In genomic region chr5:72397836-72398235, GRCh38 we compare ENCODE assay signal across 14 cellular contexts.
A peak's percentile ranks its signal among the peaks of the same experiment; 100 is the strongest.
DNase-seq lines count a peak whose midpoint lies in the region; ATAC-seq and TF ChIP-seq lines count a peak whose summit lies in the region.
"Had no signal": no experiment of that assay in that cellular context is flagged by ENCODE, and none has a peak within 500 bp of the region (broad histone marks: within the 10 kb centered on the region; RNA-seq: fewer than 3 reads in every experiment).

No MANE protein-coding gene starts in this region.

- peak overlapping the region; percentile 69 for H3K27ac Mint-ChIP-seq in dendritic cell treated with granulocyte-macrophage colony-stimulating factor and Interleukin-4, amounts not matched to agents 40 ng/mL and 50 ng/mL, for 4 days
- peak overlapping the region; percentile 84 for H3K27ac Mint-ChIP-seq in osteocyte (ENCODE audit: unreplicated experiment)
- H3K27ac Mint-ChIP-seq in activated CD4-positive, alpha-beta T cell treated with anti-CD3 and anti-CD28 coated beads for 36 hours: no peak overlapping the region
- H3K27ac Mint-ChIP-seq: CD8-positive, alpha-beta memory T cell had no signal

- no peak overlapping the region for H3K27ac ChIP-seq in HEK293 (ENCODE audit: extremely low read depth, low read depth, low read length)
- H3K27ac ChIP-seq: HL-60 had no signal

- H3K36me3 Mint-ChIP-seq in dendritic cell treated with granulocyte-macrophage colony-stimulating factor and Interleukin-4, amounts not matched to agents 40 ng/mL and 50 ng/mL, for 4 days (ENCODE audit: low read depth): peaks cover 18% of the 10 kb centered on the region
- no peaks in the 10 kb centered on the region for H3K36me3 Mint-ChIP-seq in osteocyte (ENCODE audit: unreplicated experiment)
- H3K36me3 Mint-ChIP-seq in activated CD4-positive, alpha-beta T cell treated with anti-CD3 and anti-CD28 coated beads for 36 hours (ENCODE audit: low read depth): no peaks in the 10 kb centered on the region
- H3K36me3 Mint-ChIP-seq: CD8-positive, alpha-beta memory T cell had no signal

- peaks cover 73% of the 10 kb centered on the region for H3K4me1 Mint-ChIP-seq in dendritic cell treated with granulocyte-macrophage colony-stimulating factor and Interleukin-4, amounts not matched to agents 40 ng/mL and 50 ng/mL, for 4 days (ENCODE audit: low read depth)
- peaks cover 69% of the 10 kb centered on the region for H3K4me1 Mint-ChIP-seq in osteocyte (ENCODE audit: unreplicated experiment)
- H3K4me1 Mint-ChIP-seq in activated CD4-positive, alpha-beta T cell treated with anti-CD3 and anti-CD28 coated beads for 36 hours: no peaks in the 10 kb centered on the region
- H3K4me1 Mint-ChIP-seq: CD8-positive, alpha-beta memory T cell had no signal

- POLR2A ChIA-PET in HEK293 (lab: Yijun Ruan, JAX): no interaction called here
- POLR2A ChIA-PET in activated CD4-positive, alpha-beta T cell treated with anti-CD3 and anti-CD28 coated beads for 36 hours (lab: Charles Lee): no interaction called here

- no peaks in the 10 kb centered on the region for H3K4me1 ChIP-seq in HEK293 (ENCODE audit: control insufficient read depth, insufficient read depth, low read length)

- CTCF ChIA-PET in HEK293 (lab: Yijun Ruan, JAX): interaction anchor here (0.6 to 0.7 kb wide), 2 partner anchors 32 to 79 kb away, joined by 3 to 4 read pairs; no protein-coding TSS in a partner anchor
- CTCF ChIA-PET in activated CD4-positive, alpha-beta T cell treated with anti-CD3 and anti-CD28 coated beads for 36 hours (lab: Charles Lee): interaction anchor here (1.1 kb wide), 1 partner anchor 32 kb away, joined by 3 read pairs; no protein-coding TSS in a partner anchor

- no peaks in the 10 kb centered on the region for H3K9me3 ChIP-seq in HEK293 (ENCODE audit: control insufficient read depth, insufficient read depth, low read depth, low read length)

- H3K4me3 ChIP-seq in HEK293 (ENCODE audit: low read depth, low read length): no peak overlapping the region
- H3K4me3 ChIP-seq: A549 had no signal

- ATAC-seq in left ventricle myocardium superior: no peak
- ATAC-seq in activated CD4-positive, alpha-beta T cell treated with anti-CD3 and anti-CD28 coated beads for 36 hours: no peak
- ATAC-seq: A549, HCT116 had no signal

- intact Hi-C loops in dendritic cell treated with granulocyte-macrophage colony-stimulating factor and Interleukin-4, amounts not matched to agents 40 ng/mL and 50 ng/mL, for 4 days (cut with micrococcal nuclease): no loop called here
- intact Hi-C loops in left ventricle myocardium superior (cut with micrococcal nuclease): no loop called here
- intact Hi-C loops in activated CD4-positive, alpha-beta T cell treated with anti-CD3 and anti-CD28 coated beads for 36 hours (cut with DNase I, micrococcal nuclease): loop anchor here in 1 of 2 experiments (10.0 kb wide), 1 partner anchor 127 kb away; no protein-coding TSS in a partner anchor

- no peaks in the 10 kb centered on the region for H3K27me3 Mint-ChIP-seq in dendritic cell treated with granulocyte-macrophage colony-stimulating factor and Interleukin-4, amounts not matched to agents 40 ng/mL and 50 ng/mL, for 4 days
- H3K27me3 Mint-ChIP-seq in osteocyte (ENCODE audit: unreplicated experiment): no peaks in the 10 kb centered on the region
- peaks cover 22% of the 10 kb centered on the region for H3K27me3 Mint-ChIP-seq in activated CD4-positive, alpha-beta T cell treated with anti-CD3 and anti-CD28 coated beads for 36 hours

- TF ChIP-seq CTCF in HEK293 (tag by site-specific recombination; IDR thresholded peaks at IDR 0.05) (no peak), osteocyte (IDR thresholded peaks at IDR 0.05) (no peak)

- no peak overlapping the region for H3K4me3 Mint-ChIP-seq in dendritic cell treated with granulocyte-macrophage colony-stimulating factor and Interleukin-4, amounts not matched to agents 40 ng/mL and 50 ng/mL, for 4 days
- H3K4me3 Mint-ChIP-seq in osteocyte (ENCODE audit: unreplicated experiment): no peak overlapping the region
- no peak overlapping the region for H3K4me3 Mint-ChIP-seq in activated CD4-positive, alpha-beta T cell treated with anti-CD3 and anti-CD28 coated beads for 36 hours
- H3K4me3 Mint-ChIP-seq: CD14-positive monocyte; CD8-positive, alpha-beta memory T cell had no signal

- H3K36me3 ChIP-seq in HEK293 (ENCODE audit: control insufficient read depth in 2 of 2, insufficient read depth in 1 of 2, low read length in 2 of 2): no peaks in the 10 kb centered on the region

- peaks cover 24% of the 10 kb centered on the region for H3K9me3 Mint-ChIP-seq in dendritic cell treated with granulocyte-macrophage colony-stimulating factor and Interleukin-4, amounts not matched to agents 40 ng/mL and 50 ng/mL, for 4 days
- peaks cover 7% of the 10 kb centered on the region for H3K9me3 Mint-ChIP-seq in osteocyte (ENCODE audit: unreplicated experiment)
- peaks cover 18% of the 10 kb centered on the region for H3K9me3 Mint-ChIP-seq in activated CD4-positive, alpha-beta T cell treated with anti-CD3 and anti-CD28 coated beads for 36 hours (ENCODE audit: low read depth)

- DNase-seq in RPMI7951 (ENCODE audit: low read depth) (peak; percentile 33), osteocyte (ENCODE audit: extremely low spot score, unreplicated experiment) (no peak), left ventricle myocardium superior (no peak), COLO668 (lab: John Stamatoyannopoulos, UW; ENCODE audit: unreplicated experiment) (no peak)
- no peak for DNase-seq in activated CD4-positive, alpha-beta T cell treated with anti-CD3 and anti-CD28 coated beads for 36 hours
- DNase-seq: CD8-positive, alpha-beta memory T cell; DMS53; GF-D8 had no signal

TF ChIP-seq in HEK293, 187 proteins besides CTCF, POLR2A, EP300 and RAD21:
- TF ChIP-seq ZNF223 (tag by site-specific recombination; IDR thresholded peaks at IDR 0.05) (no peak), SCRT2 (tag by site-specific recombination; IDR thresholded peaks at IDR 0.05) (peak; percentile 58; the same call in 1 of the 2 replicates)
